Comparison of ENCODE assay signal across 8 cellular contexts in the genomic region with DNA sequence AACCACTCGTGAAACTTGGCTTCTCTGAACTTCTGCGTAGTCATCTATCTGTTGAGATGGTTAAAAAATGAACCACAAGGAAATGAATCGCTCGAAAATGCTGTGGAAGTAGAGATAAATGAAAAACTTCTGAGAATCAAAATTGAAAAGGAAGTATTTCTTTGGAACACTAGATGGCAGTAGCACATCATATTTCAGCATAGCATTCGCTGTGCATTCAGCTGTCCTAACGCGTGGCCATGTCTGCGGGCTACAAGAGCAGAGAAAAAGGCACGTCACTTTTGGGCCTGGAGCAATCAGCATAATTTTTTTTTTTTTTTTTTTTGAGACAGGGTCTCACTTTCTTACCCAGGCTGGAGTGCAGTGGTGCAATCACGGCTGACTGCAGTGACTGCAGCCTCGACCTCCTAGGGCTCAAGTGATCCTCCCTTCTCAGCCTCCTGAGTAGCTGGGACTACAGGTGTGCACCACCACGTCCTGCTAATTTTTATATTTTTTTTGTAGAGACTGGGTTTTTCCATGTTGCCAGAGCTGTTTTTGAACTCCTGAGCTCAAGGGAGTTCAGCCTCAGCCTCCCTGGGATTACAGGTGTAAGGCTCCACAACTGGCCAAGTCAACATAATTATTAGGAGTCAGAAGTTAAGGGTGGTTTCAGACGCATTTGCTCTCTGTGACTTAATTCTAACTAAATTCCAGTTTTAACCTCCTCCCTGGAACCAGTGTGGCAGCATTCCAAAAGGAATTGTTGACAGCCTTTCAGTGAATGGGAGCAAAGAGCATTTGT. TPM values are rescaled to one million over a fixed set of nuclear protein-coding genes. Genes with fewer than 3 reads are reported as not detected.
DNase-seq lines count a peak whose midpoint lies in the region; ATAC-seq and TF ChIP-seq lines count a peak whose summit lies in the region.

No MANE protein-coding gene starts in this region.

- H3K9me3 ChIP-seq in adrenal gland (replicated peaks in 1 of 3) (no peaks in the 10 kb centered on the region), heart right ventricle (no peaks in the 10 kb centered on the region)

- peak; percentile 48 for DNase-seq in DMS53 treated with DMSO at 0.1 percent for 48 hours (lab: John Stamatoyannopoulos, UW; ENCODE audit: unreplicated experiment)
- DNase-seq in M059J (ENCODE audit: low read depth), result peak; percentile 74
- peak; percentile 73 for DNase-seq in RPMI8226
- peak; percentile 39 to 83 (median 65) for DNase-seq in adrenal gland
- DNase-seq in heart right ventricle, result peak; percentile 34 to 45
- peak; percentile 58 for DNase-seq in renal cortical epithelial cell (ENCODE audit: low read depth)
- DNase-seq in cortex of kidney (lab: John Stamatoyannopoulos, UW), result no peak

- H3K27me3 ChIP-seq in adrenal gland, result no peaks in the 10 kb centered on the region
- H3K27me3 ChIP-seq in heart right ventricle, result peaks cover 0 to 10% (median 5%) of the 10 kb centered on the region in 7 donors

- TF ChIP-seq CTCF in adrenal gland (IDR thresholded peaks at IDR 0.05) (peak; percentile 59 to 92 (median 82)), heart right ventricle (IDR thresholded peaks at IDR 0.05) (peak; percentile 63 to 84 (median 74))

- H3K4me1 ChIP-seq in adrenal gland (replicated peaks in 1 of 2), result no peaks in the 10 kb centered on the region
- peaks cover 0 to 7% (median 0%) of the 10 kb centered on the region in 9 donors for H3K4me1 ChIP-seq in heart right ventricle

- H3K36me3 ChIP-seq in adrenal gland (replicated peaks in 1 of 2), result no peaks in the 10 kb centered on the region
- H3K36me3 ChIP-seq in heart right ventricle, result no peaks in the 10 kb centered on the region

- intact Hi-C loops in adrenal gland (cut with DNase I), result loop anchor here (5.0 to 10.0 kb wide), 6 partner anchors 169 to 649 kb away; a partner anchor contains a TSS
- intact Hi-C loops in heart right ventricle (cut with DNase I), result loop anchor here (2.0 to 10.0 kb wide), 19 partner anchors 99 to 651 kb away; a partner anchor contains a TSS

- ATAC-seq in GM21576 (IDR thresholded peaks at IDR 0.05; ENCODE audit: unreplicated experiment), result peak; percentile 68
- peak; percentile 69 to 88 (median 82) for ATAC-seq in heart right ventricle

- H3K4me3 ChIP-seq in adrenal gland (no peak overlapping the region), heart right ventricle (no peak overlapping the region)

- WGBS in adrenal gland, 4 donors, result 19 to 22% (median 20%) methylated on average over 13 of the region's 13 CpGs
- WGBS in heart right ventricle, 2 donors, result 20 to 21% methylated on average over 13 of the region's 13 CpGs

- no peak overlapping the region for H3K27ac ChIP-seq in adrenal gland
- no peak overlapping the region for H3K27ac ChIP-seq in heart right ventricle

- TF ChIP-seq POLR2A in adrenal gland (IDR thresholded peaks at IDR 0.05), result no peak

RNA-seq across cellular contexts. Expression of a gene that starts 8.8 kb away (rescaled TPM):
- 24.2 and 26.9 TPM in 2 replicates for total RNA-seq in M059J (2014; rRNA removed; shearing (Covaris generic))
- total RNA-seq in adrenal gland (10 to 100 TPM in 4 of 8 donors, 1 to 10 TPM in 4; 5.1 to 15.0 (median 9.7) TPM), heart right ventricle (10 to 100 TPM; 42.3 to 70.1 (median 56.7) TPM), renal cortical epithelial cell (44.5 and 49.8 TPM in 2 replicates)
- polyA plus RNA-seq in adrenal gland (10 to 100 TPM in 1 of 3 donors, 1 to 10 TPM in 2; 4.8 to 11.9 (median 5.5) TPM), heart right ventricle (10 to 100 TPM; 29.3 to 30.4 TPM)

RNA-seq across cellular contexts. Expression of a gene that starts 45.7 kb away (rescaled TPM):
- 2.2 and 2.9 TPM in 2 replicates for total RNA-seq in M059J (2014; rRNA removed; shearing (Covaris generic))
- 10 to 100 TPM in 1 of 8 donors, 1 to 10 TPM in 2, under 1 TPM in 4, not detected in 1; 0.06 to 10.9 (median 0.76) TPM for total RNA-seq in adrenal gland
- polyA plus RNA-seq in adrenal gland, result 1 to 10 TPM in 2 of 3 donors, under 1 TPM in 1; 0.91 to 7.2 (median 3.3) TPM
- 10 to 100 TPM in 2 of 10 donors, 1 to 10 TPM in 8; 1.1 to 11.1 (median 4.6) TPM for total RNA-seq in heart right ventricle
- under 1 TPM; 0.33 to 0.73 TPM for polyA plus RNA-seq in heart right ventricle
- total RNA-seq in renal cortical epithelial cell, result 8.7 and 13.8 TPM in 2 replicates
